ENCODE assay signal across 20 cellular contexts in the genomic region with DNA sequence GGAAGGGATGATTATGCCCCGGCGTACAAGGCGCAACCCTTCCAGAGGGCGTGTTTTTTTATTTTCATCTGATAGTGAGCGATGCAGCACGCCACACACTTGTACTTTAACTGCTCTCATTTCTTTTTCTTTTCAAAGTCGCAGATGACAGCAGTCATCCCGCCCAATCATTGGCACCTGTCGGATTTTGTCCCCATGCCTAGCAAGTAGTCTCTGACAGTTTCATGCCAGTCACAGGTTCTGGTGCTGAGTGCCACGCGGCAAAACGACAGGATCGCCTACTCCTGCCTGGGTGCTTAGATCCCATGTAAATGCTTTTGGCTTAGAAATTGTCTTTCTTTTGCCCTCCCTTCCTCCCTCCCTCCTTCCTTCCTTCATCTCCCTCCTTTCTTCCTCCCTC.
"Had no signal": no experiment of that assay in that cellular context is flagged by ENCODE, and none has a peak within 500 bp of the region (broad histone marks: within the 10 kb centered on the region; RNA-seq: fewer than 3 reads in every experiment).

No MANE protein-coding gene starts in this region.

- H3K9me3 Mint-ChIP-seq: activated T-cell treated with anti-CD3 and anti-CD28 coated beads, Interleukin-2, amount 50 U/mL, for 24 hours had no signal

- H3K36me3 ChIP-seq: right lobe of liver had no signal

- H3K4me3 Mint-ChIP-seq: activated CD8-positive, alpha-beta memory T cell treated with anti-CD3 and anti-CD28 coated beads, Interleukin-2, amount 10 ng/mL, durations not matched to agents 7 days and 5 days; activated T-cell treated with anti-CD3 and anti-CD28 coated beads, Interleukin-2, amount 50 U/mL, for 24 hours; immature natural killer cell; T-helper 17 cell had no signal

- H3K36me3 Mint-ChIP-seq: activated CD8-positive, alpha-beta memory T cell treated with anti-CD3 and anti-CD28 coated beads, Interleukin-2, amount 10 ng/mL, durations not matched to agents 7 days and 5 days; activated naive CD4-positive, alpha-beta T cell treated with anti-CD3 and anti-CD28 coated beads, Interleukin-2, amount 50 U/mL, for 72 hours; brain; naive B cell had no signal

- H3K27ac Mint-ChIP-seq: activated CD8-positive, alpha-beta memory T cell treated with anti-CD3 and anti-CD28 coated beads, Interleukin-2, amount 10 ng/mL, durations not matched to agents 7 days and 5 days; activated naive CD4-positive, alpha-beta T cell treated with anti-CD3 and anti-CD28 coated beads, Interleukin-2, amount 50 U/mL, for 72 hours; activated T-cell treated with anti-CD3 and anti-CD28 coated beads, Interleukin-2, amount 50 U/mL, for 24 hours; immature natural killer cell; progenitor cell of endocrine pancreas; T-helper 17 cell had no signal

- H3K4me1 Mint-ChIP-seq: activated CD8-positive, alpha-beta memory T cell treated with anti-CD3 and anti-CD28 coated beads, Interleukin-2, amount 10 ng/mL, durations not matched to agents 7 days and 5 days had no signal

- H3K4me1 ChIP-seq: testis had no signal

- H3K4me3 ChIP-seq: lung, right lobe of liver, testis had no signal

- DNase-seq: activated CD4-positive, alpha-beta T cell treated with anti-CD3 and anti-CD28 coated beads, Interleukin-2, amount 50 U/mL, for 4 hours; activated CD4-positive, CD25-positive, alpha-beta regulatory T cell; activated CD8-positive, alpha-beta memory T cell treated with anti-CD3 and anti-CD28 coated beads, Interleukin-2, amount 10 ng/mL, durations not matched to agents 7 days and 5 days; activated effector memory CD4-positive, alpha-beta T cell treated with anti-CD3 and anti-CD28 coated beads, Interleukin-2, amount 50 U/mL, for 16 hours; activated T-cell treated with anti-CD3 and anti-CD28 coated beads, Interleukin-2, amount 50 U/mL, for 24 hours; amniotic stem cell; cerebellar nuclear complex; immature natural killer cell; left cardiac atrium; naive B cell; occipital lobe; right lobe of liver; stimulated activated CD4-positive, alpha-beta T cell treated with anti-CD3 and anti-CD28 coated beads, Interleukin-2, amount 100 ng/mL, for 48 hours; stimulated activated naive CD8-positive, alpha-beta T cell treated with anti-CD3 and anti-CD28 coated beads, Interleukin-15, Interleukin-2, amounts not matched to agents 100 U/mL and 50 U/mL, for 24 hours; T-helper 17 cell; testis had no signal

- H3K27me3 ChIP-seq: right lobe of liver, testis had no signal

- H3K9me3 ChIP-seq: right lobe of liver, testis had no signal

- H3K27ac ChIP-seq: right lobe of liver, testis had no signal
